In the genomic region with DNA sequence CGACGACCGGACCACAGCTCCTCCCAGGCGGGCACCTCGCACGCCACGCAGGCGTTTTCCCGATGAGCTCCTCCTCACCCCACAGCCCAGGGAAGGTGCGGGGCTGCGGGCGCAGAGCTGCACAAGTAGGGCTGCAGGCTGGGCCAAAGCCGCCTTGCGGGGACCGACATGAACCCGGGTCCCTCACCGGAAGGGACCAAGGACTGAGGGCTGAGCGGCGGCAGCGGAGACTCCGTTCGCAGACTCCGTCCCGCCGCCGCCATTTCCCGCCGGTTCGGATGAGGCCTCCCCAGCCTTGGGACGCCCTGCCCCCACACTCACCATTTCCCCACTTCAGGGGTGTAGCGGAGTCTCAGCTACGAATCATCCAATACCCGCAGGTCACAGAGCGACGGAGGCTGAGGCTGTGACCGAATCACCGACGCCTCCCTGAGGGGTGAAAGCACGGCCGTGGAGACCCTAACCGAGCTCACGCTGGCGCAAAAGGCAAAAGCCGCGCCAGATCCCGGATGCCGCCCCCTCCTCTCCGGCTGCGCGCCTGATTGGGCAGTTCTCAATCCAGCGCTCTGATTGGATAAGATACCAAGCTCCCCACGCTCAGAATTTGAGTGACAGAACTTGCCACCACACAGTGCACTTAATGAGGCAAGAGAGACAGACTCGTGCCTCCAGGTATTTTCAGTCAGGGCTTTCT, we compare ENCODE assay signal across 8 cellular contexts. TPM values are rescaled to one million over a fixed set of nuclear protein-coding genes. Genes with fewer than 3 reads are reported as not detected.
DNase-seq lines count a peak whose midpoint lies in the region; ATAC-seq and TF ChIP-seq lines count a peak whose summit lies in the region.

Gene ZNF732, minus strand, starts transcription at position 488 of the 694 bp plus-strand sequence. Its CDS starts 164 bp downstream, at position 324.

- peaks cover 38% of the 10 kb centered on the region for H3K9me3 Mint-ChIP-seq in neural progenitor cell
- H3K9me3 Mint-ChIP-seq in effector memory CD8-positive, alpha-beta T cell = peaks cover 3 to 20% of the 10 kb centered on the region in 2 donors

- H3F3A ChIP-seq in neural progenitor cell (ENCODE audit: low read depth) = no peaks in the 10 kb centered on the region

- peak within 1 kb of the TSS; percentile 96 for H3K9ac ChIP-seq in NT2/D1 (ENCODE audit: insufficient read length, low read depth)
- no peak within 1 kb of the TSS for H3K9ac ChIP-seq in neural progenitor cell

- H3K27ac ChIP-seq in neural progenitor cell = no peak within 1 kb of the TSS

- H2AFZ ChIP-seq in neural progenitor cell (replicated peaks) = no peak within 1 kb of the TSS

- H3K27me3 Mint-ChIP-seq in neural progenitor cell (ENCODE audit: insufficient read depth, low read depth) = peaks cover 5% of the 10 kb centered on the region
- H3K27me3 Mint-ChIP-seq in effector memory CD8-positive, alpha-beta T cell = peaks cover 22 to 23% of the 10 kb centered on the region in 2 donors

- no peak for TF ChIP-seq CTCF in AG10803 (conservative IDR thresholded peaks at IDR 0.05; ENCODE audit: low read length)
- TF ChIP-seq CTCF in fibroblast of the aortic adventitia (IDR thresholded peaks at IDR 0.05; ENCODE audit: insufficient read depth, low read length) = no peak
- TF ChIP-seq CTCF in neural progenitor cell (IDR thresholded peaks at IDR 0.05) = no peak

- no peaks in the 10 kb centered on the region for H4K20me1 ChIP-seq in neural progenitor cell (ENCODE audit: low read depth)

- H3K9me3 ChIP-seq in NT2/D1 (ENCODE audit: insufficient read depth, low read length) (peaks cover 18% of the 10 kb centered on the region), neural progenitor cell (ENCODE audit: low read depth) (no peaks in the 10 kb centered on the region)

- DNase-seq in AG10803 (ENCODE audit: low read depth) (peak; percentile 15), NT2/D1 (ENCODE audit: low read depth, low spot score) (peak; percentile 91), fibroblast of the aortic adventitia (ENCODE audit: low read depth) (peak; percentile 14), neural progenitor cell (ENCODE audit: low spot score) (no peak), islet precursor cell (no peak)
- DNase-seq in effector memory CD8-positive, alpha-beta T cell = no peak

- H3K4me1 ChIP-seq in NT2/D1 (ENCODE audit: insufficient read depth, insufficient read length) (no peaks in the 10 kb centered on the region), neural progenitor cell (no peaks in the 10 kb centered on the region)

- H3K79me2 ChIP-seq in neural progenitor cell (ENCODE audit: low read depth) = no peaks in the 10 kb centered on the region

- H3K27me3 ChIP-seq in NT2/D1 (ENCODE audit: insufficient read depth, insufficient read length) (no peaks in the 10 kb centered on the region), neural progenitor cell (no peaks in the 10 kb centered on the region)

- no peak within 1 kb of the TSS for H3K4me2 ChIP-seq in neural progenitor cell

- peak within 1 kb of the TSS; percentile 53 for H3K4me3 Mint-ChIP-seq in neural progenitor cell
- H3K4me3 Mint-ChIP-seq in effector memory CD8-positive, alpha-beta T cell = no peak within 1 kb of the TSS

- peaks cover 4% of the 10 kb centered on the region for H3K36me3 Mint-ChIP-seq in neural progenitor cell
- no peaks in the 10 kb centered on the region for H3K36me3 Mint-ChIP-seq in effector memory CD8-positive, alpha-beta T cell (ENCODE audit: insufficient read depth)

- H3K4me3 ChIP-seq in AG10803 (ENCODE audit: low read length) = peak within 1 kb of the TSS; percentile 45
- H3K4me3 ChIP-seq in NT2/D1 (ENCODE audit: insufficient read length, low read depth) = peak within 1 kb of the TSS; percentile 98
- peak within 1 kb of the TSS; percentile 25 for H3K4me3 ChIP-seq in fibroblast of the aortic adventitia (ENCODE audit: low read depth, low read length)
- H3K4me3 ChIP-seq in neural progenitor cell = no peak within 1 kb of the TSS

- peaks cover 20% of the 10 kb centered on the region for H3K36me3 ChIP-seq in NT2/D1 (ENCODE audit: insufficient read depth, insufficient read length, low read length)
- no peaks in the 10 kb centered on the region for H3K36me3 ChIP-seq in neural progenitor cell

- H3K4me1 Mint-ChIP-seq in neural progenitor cell = no peaks in the 10 kb centered on the region
- peaks cover 9 to 15% of the 10 kb centered on the region in 2 donors for H3K4me1 Mint-ChIP-seq in effector memory CD8-positive, alpha-beta T cell (ENCODE audit: low read depth in 2 of 2)

- no peak for ATAC-seq in effector memory CD8-positive, alpha-beta T cell (replicated peaks)
- no peak for ATAC-seq in GM19463 (IDR thresholded peaks at IDR 0.05; ENCODE audit: unreplicated experiment)
- no peak for ATAC-seq in GM21825 (IDR thresholded peaks at IDR 0.05; ENCODE audit: unreplicated experiment)

- H3K27ac Mint-ChIP-seq in neural progenitor cell = no peak within 1 kb of the TSS
- no peak within 1 kb of the TSS for H3K27ac Mint-ChIP-seq in effector memory CD8-positive, alpha-beta T cell

RNA-seq across cellular contexts. Expression of gene ZNF732, which starts in this region (rescaled TPM):
- 0.27 and 0.57 TPM in 2 replicates for total RNA-seq in fibroblast of the aortic adventitia (ENCODE audit: low replicate concordance)
- total RNA-seq in neural progenitor cell (ENCODE audit: low replicate concordance) = not detected in 2 replicates

Comparison
In these comparisons a context has a peak if more than half of its experiments do, and no peak if none do; other contexts are left out.
1. Peak in DNase-seq and H3K4me3 ChIP-seq in fibroblast of the aortic adventitia; RNA of the gene not detected or under 1 TPM.
2. DNase-seq: peak in AG10803 (single experiment) and NT2/D1 (single experiment); none in neural progenitor cell (single experiment), islet precursor cell (single experiment) and effector memory CD8-positive, alpha-beta T cell (0 of 3).